Comparison of ENCODE assay signal across 8 cellular contexts in the genomic region with DNA sequence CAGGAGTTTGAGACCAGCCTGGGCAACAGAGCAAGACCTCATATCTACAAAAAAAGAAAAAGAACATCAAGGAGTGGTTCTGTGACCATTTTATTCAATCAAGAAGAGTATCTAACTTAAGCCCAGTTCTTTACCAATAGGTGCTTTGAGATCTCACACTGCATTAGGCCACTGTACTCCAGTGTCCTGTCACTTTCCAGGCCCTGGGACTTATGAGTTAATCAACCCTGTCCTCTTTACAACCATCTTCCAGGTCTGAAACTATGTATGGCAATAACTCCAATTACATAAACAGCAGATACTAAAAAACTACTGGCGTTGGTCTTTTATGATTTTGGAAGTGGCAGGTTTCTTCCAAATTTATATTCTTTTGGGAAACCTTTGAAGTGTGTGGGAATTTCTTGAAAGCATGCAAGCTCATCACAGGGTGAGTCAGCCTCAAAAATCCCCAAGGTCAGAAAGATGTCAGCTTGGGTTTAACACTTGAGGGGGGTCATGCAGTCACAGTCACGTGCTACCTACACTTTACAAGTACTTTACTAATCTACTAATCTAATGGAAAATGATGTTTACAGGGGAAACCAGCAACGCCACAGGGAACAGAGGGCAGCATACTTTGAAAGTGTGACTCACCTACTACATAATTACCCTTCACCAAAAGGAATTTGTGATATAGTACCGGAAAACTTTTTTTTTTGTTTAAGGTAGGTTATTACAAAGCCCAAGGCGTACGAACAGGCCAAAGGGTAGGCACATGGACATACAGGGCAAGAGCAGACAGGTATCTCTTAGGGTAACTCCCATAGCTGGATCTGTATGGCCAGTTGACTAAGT. TPM values are rescaled to one million over a fixed set of nuclear protein-coding genes. Genes with fewer than 3 reads are reported as not detected.
A peak's percentile ranks its signal among the peaks of the same experiment; 100 is the strongest.
DNase-seq lines count a peak whose midpoint lies in the region; ATAC-seq and TF ChIP-seq lines count a peak whose summit lies in the region.

No MANE protein-coding gene starts in this region.

- H3K4me3 ChIP-seq in cardiac muscle cell: no peak overlapping the region
- H3K4me3 ChIP-seq in fibroblast of the aortic adventitia (ENCODE audit: low read depth, low read length): no peak overlapping the region
- no peak overlapping the region for H3K4me3 ChIP-seq in stomach
- no peak overlapping the region for H3K4me3 ChIP-seq in thyroid gland (replicated peaks in 1 of 3)

- TF ChIP-seq POLR2A in stomach (IDR thresholded peaks at IDR 0.05): no peak
- TF ChIP-seq POLR2A in thyroid gland (IDR thresholded peaks at IDR 0.05): no peak

- WGBS in stomach, 5 donors: 36 to 56% (median 45%) methylated on average over 6 of the region's 6 CpGs
- 72 to 87% methylated on average over 6 of the region's 6 CpGs for WGBS in thyroid gland, 2 donors

- intact Hi-C loops in cardiac septum (cut with DNase I) (no loop called here), stomach (cut with DNase I; ENCODE audit: low total_unique reads) (no loop called here), thyroid gland (cut with DNase I) (no loop called here)

- DNase-seq in cardiac muscle cell (ENCODE audit: low read depth in 1 of 2, low spot score in 1 of 2) (peak in 1 of 2 donors; percentile 91), cardiac septum (ENCODE audit: low spot score) (no peak), fibroblast of the aortic adventitia (ENCODE audit: low read depth) (peak; percentile 91), stomach (no peak), thyroid gland (no peak), NCI-H2196 treated with DMSO at 0.1 percent for 48 hours (lab: John Stamatoyannopoulos, UW; ENCODE audit: unreplicated experiment) (no peak)

- TF ChIP-seq CTCF in cardiac muscle cell (IDR thresholded peaks at IDR 0.05; ENCODE audit: low read depth, low read length) (no peak), fibroblast of the aortic adventitia (IDR thresholded peaks at IDR 0.05; ENCODE audit: insufficient read depth, low read length) (no peak), stomach (IDR thresholded peaks at IDR 0.05) (no peak), thyroid gland (IDR thresholded peaks at IDR 0.05) (no peak)

- TF ChIP-seq EP300 in stomach (IDR thresholded peaks at IDR 0.05): no peak

- H3K36me3 ChIP-seq in cardiac muscle cell: peaks cover 17% of the 10 kb centered on the region
- H3K36me3 ChIP-seq in stomach: peaks cover 19 to 79% (median 76%) of the 10 kb centered on the region in 4 donors
- H3K36me3 ChIP-seq in thyroid gland: peaks cover 7 to 11% of the 10 kb centered on the region in 2 donors

- H3K4me1 ChIP-seq in cardiac muscle cell (ENCODE audit: low read depth) (peaks cover 3% of the 10 kb centered on the region), stomach (peaks cover 0 to 27% (median 9%) of the 10 kb centered on the region in 4 donors), thyroid gland (peaks cover 7 to 17% of the 10 kb centered on the region in 2 donors)

- H3K27ac ChIP-seq in cardiac muscle cell (peak overlapping the region; percentile 53), stomach (peak overlapping the region in 3 of 5 donors; percentile 14 to 46 (median 18)), thyroid gland (peak overlapping the region in 1 of 3 donors; percentile 39)

- H3K9me3 ChIP-seq in cardiac muscle cell (ENCODE audit: low read depth): no peaks in the 10 kb centered on the region
- H3K9me3 ChIP-seq in stomach: no peaks in the 10 kb centered on the region
- no peaks in the 10 kb centered on the region for H3K9me3 ChIP-seq in thyroid gland

- ATAC-seq in SK-N-SH treated with all-trans-retinoic acid at 6 μM for 48 hours (peak; percentile 76), GM18517 (IDR thresholded peaks at IDR 0.05; ENCODE audit: unreplicated experiment) (no peak)

- H3K27me3 ChIP-seq in cardiac muscle cell (no peaks in the 10 kb centered on the region), stomach (no peaks in the 10 kb centered on the region), thyroid gland (no peaks in the 10 kb centered on the region)

TF ChIP-seq in SK-N-SH treated with all-trans-retinoic acid at 6 μM for 48 hours, 23 proteins besides CTCF, POLR2A, EP300 and RAD21:
- TF ChIP-seq RARB (CRISPR knock-in tag; IDR thresholded peaks at IDR 0.05) (no peak), ISL1 (CRISPR knock-in tag; IDR thresholded peaks at IDR 0.05) (peak; percentile 66)
- TF ChIP-seq, protein P1, sequence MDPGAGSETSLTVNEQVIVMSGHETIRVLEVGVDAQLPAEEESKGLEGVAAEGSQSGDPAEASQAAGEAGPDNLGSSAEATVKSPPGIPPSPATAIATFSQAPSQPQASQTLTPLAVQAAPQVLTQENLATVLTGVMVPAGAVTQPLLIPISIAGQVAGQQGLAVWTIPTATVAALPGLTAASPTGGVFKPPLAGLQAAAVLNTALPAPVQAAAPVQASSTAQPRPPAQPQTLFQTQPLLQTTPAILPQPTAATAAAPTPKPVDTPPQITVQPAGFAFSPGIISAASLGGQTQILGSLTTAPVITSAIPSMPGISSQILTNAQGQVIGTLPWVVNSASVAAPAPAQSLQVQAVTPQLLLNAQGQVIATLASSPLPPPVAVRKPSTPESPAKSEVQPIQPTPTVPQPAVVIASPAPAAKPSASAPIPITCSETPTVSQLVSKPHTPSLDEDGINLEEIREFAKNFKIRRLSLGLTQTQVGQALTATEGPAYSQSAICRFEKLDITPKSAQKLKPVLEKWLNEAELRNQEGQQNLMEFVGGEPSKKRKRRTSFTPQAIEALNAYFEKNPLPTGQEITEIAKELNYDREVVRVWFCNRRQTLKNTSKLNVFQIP (CRISPR knock-in tag; IDR thresholded peaks at IDR 0.05; ENCODE audit: borderline replicate concordance, low read depth): no peak
- TF ChIP-seq, protein P2, sequence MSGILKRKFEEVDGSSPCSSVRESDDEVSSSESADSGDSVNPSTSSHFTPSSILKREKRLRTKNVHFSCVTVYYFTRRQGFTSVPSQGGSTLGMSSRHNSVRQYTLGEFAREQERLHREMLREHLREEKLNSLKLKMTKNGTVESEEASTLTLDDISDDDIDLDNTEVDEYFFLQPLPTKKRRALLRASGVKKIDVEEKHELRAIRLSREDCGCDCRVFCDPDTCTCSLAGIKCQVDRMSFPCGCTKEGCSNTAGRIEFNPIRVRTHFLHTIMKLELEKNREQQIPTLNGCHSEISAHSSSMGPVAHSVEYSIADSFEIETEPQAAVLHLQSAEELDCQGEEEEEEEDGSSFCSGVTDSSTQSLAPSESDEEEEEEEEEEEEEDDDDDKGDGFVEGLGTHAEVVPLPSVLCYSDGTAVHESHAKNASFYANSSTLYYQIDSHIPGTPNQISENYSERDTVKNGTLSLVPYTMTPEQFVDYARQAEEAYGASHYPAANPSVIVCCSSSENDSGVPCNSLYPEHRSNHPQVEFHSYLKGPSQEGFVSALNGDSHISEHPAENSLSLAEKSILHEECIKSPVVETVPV (CRISPR knock-in tag; IDR thresholded peaks at IDR 0.05): no peak
- TF ChIP-seq, protein P3, sequence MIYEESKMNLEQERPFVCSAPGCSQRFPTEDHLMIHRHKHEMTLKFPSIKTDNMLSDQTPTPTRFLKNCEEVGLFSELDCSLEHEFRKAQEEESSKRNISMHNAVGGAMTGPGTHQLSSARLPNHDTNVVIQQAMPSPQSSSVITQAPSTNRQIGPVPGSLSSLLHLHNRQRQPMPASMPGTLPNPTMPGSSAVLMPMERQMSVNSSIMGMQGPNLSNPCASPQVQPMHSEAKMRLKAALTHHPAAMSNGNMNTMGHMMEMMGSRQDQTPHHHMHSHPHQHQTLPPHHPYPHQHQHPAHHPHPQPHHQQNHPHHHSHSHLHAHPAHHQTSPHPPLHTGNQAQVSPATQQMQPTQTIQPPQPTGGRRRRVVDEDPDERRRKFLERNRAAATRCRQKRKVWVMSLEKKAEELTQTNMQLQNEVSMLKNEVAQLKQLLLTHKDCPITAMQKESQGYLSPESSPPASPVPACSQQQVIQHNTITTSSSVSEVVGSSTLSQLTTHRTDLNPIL (CRISPR knock-in tag; IDR thresholded peaks at IDR 0.05; ENCODE audit: low read depth): no peak
- TF ChIP-seq, protein P4, sequence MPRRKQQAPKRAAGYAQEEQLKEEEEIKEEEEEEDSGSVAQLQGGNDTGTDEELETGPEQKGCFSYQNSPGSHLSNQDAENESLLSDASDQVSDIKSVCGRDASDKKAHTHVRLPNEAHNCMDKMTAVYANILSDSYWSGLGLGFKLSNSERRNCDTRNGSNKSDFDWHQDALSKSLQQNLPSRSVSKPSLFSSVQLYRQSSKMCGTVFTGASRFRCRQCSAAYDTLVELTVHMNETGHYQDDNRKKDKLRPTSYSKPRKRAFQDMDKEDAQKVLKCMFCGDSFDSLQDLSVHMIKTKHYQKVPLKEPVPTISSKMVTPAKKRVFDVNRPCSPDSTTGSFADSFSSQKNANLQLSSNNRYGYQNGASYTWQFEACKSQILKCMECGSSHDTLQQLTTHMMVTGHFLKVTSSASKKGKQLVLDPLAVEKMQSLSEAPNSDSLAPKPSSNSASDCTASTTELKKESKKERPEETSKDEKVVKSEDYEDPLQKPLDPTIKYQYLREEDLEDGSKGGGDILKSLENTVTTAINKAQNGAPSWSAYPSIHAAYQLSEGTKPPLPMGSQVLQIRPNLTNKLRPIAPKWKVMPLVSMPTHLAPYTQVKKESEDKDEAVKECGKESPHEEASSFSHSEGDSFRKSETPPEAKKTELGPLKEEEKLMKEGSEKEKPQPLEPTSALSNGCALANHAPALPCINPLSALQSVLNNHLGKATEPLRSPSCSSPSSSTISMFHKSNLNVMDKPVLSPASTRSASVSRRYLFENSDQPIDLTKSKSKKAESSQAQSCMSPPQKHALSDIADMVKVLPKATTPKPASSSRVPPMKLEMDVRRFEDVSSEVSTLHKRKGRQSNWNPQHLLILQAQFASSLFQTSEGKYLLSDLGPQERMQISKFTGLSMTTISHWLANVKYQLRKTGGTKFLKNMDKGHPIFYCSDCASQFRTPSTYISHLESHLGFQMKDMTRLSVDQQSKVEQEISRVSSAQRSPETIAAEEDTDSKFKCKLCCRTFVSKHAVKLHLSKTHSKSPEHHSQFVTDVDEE (CRISPR knock-in tag; IDR thresholded peaks at IDR 0.05): no peak

RNA-seq across cellular contexts. Expression of a gene that starts 15.6 kb away (rescaled TPM):
- total RNA-seq in cardiac muscle cell (30.8 and 39.6 TPM in 2 replicates), cardiac septum (20.2 TPM), fibroblast of the aortic adventitia (ENCODE audit: low replicate concordance) (21.3 and 25.5 TPM in 2 replicates), stomach (10 to 100 TPM; 10.3 to 99.8 (median 56.2) TPM), thyroid gland (10 to 100 TPM; 34.5 to 59.0 (median 42.5) TPM)
- polyA plus RNA-seq in cardiac muscle cell (30.4 and 31.2 TPM in 2 replicates), stomach (10 to 100 TPM; 13.9 to 27.4 (median 16.8) TPM)
